ENCODE assay signal across 11 cellular contexts in genomic region chr22:46063861-46064235, GRCh38.
DNase-seq lines count a peak whose midpoint lies in the region; ATAC-seq and TF ChIP-seq lines count a peak whose summit lies in the region.
"Had no signal": no experiment of that assay in that cellular context is flagged by ENCODE, and none has a peak within 500 bp of the region (broad histone marks: within the 10 kb centered on the region; RNA-seq: fewer than 3 reads in every experiment).

No MANE protein-coding gene starts in this region.

- H3K4me1 ChIP-seq in mucosa of descending colon (ENCODE audit: low read depth), result peaks cover 34% of the 10 kb centered on the region
- no peaks in the 10 kb centered on the region for H3K4me1 ChIP-seq in urinary bladder (ENCODE audit: insufficient read depth)

- WGBS in urinary bladder, result 90% methylated on average over 11 of the region's 11 CpGs

- no peak overlapping the region for H3K27ac Mint-ChIP-seq in chondrocyte (ENCODE audit: unreplicated experiment)
- H3K27ac Mint-ChIP-seq in activated CD8-positive, alpha-beta T cell treated with anti-CD3 and anti-CD28 coated beads for 36 hours, result no peak overlapping the region
- H3K27ac Mint-ChIP-seq: B cell, GM23338 had no signal

- H3K4me3 Mint-ChIP-seq in chondrocyte (ENCODE audit: unreplicated experiment), result no peak overlapping the region
- no peak overlapping the region for H3K4me3 Mint-ChIP-seq in activated CD8-positive, alpha-beta T cell treated with anti-CD3 and anti-CD28 coated beads for 36 hours
- H3K4me3 Mint-ChIP-seq: B cell, GM23338 had no signal

- no peak for TF ChIP-seq CTCF in chondrocyte (IDR thresholded peaks at IDR 0.05)
- no peak for TF ChIP-seq CTCF in mucosa of descending colon (IDR thresholded peaks at IDR 0.05)
- TF ChIP-seq CTCF in foreskin fibroblast (IDR thresholded peaks at IDR 0.05; ENCODE audit: low read depth, low read length), result no peak
- no peak for TF ChIP-seq CTCF in activated CD8-positive, alpha-beta T cell treated with anti-CD3 and anti-CD28 coated beads for 36 hours (IDR thresholded peaks at IDR 0.05)

- H3K36me3 Mint-ChIP-seq in chondrocyte (ENCODE audit: low read depth), result no peaks in the 10 kb centered on the region
- H3K36me3 Mint-ChIP-seq in activated CD8-positive, alpha-beta T cell treated with anti-CD3 and anti-CD28 coated beads for 36 hours (ENCODE audit: low read depth), result peaks cover 4% of the 10 kb centered on the region

- peak; percentile 30 for DNase-seq in activated effector memory CD4-positive, alpha-beta T cell treated with anti-CD3 and anti-CD28 coated beads, Interleukin-2, amount 50 U/mL, for 16 hours
- no peak for DNase-seq in activated effector memory CD4-positive, alpha-beta T cell treated with Interleukin-2 at 50 U/mL for 16 hours
- DNase-seq in chondrocyte (ENCODE audit: low spot score) (peak; percentile 61), mucosa of descending colon (peak in 2 of 3 donors; percentile 24 to 44), foreskin fibroblast (no peak), foreskin melanocyte (no peak)
- no peak for DNase-seq in activated CD8-positive, alpha-beta T cell treated with anti-CD3 and anti-CD28 coated beads for 36 hours
- DNase-seq: cerebellar nuclear complex had no signal

- POLR2A ChIA-PET in activated CD8-positive, alpha-beta T cell treated with anti-CD3 and anti-CD28 coated beads for 36 hours (lab: Charles Lee), result no interaction called here

- H3K27me3 Mint-ChIP-seq in chondrocyte (ENCODE audit: low read depth), result peaks cover 3% of the 10 kb centered on the region
- H3K27me3 Mint-ChIP-seq in activated CD8-positive, alpha-beta T cell treated with anti-CD3 and anti-CD28 coated beads for 36 hours, result peaks cover 9% of the 10 kb centered on the region

- peak overlapping the region; percentile 28 for H3K27ac ChIP-seq in urinary bladder (ENCODE audit: low read depth)

- H3K9me3 ChIP-seq in mucosa of descending colon, result no peaks in the 10 kb centered on the region

- H3K36me3 ChIP-seq in mucosa of descending colon (ENCODE audit: low read depth), result no peaks in the 10 kb centered on the region
- H3K36me3 ChIP-seq in urinary bladder (ENCODE audit: insufficient read depth), result no peaks in the 10 kb centered on the region

- peaks cover 4% of the 10 kb centered on the region for H3K4me1 Mint-ChIP-seq in chondrocyte (ENCODE audit: low read depth)
- peaks cover 14% of the 10 kb centered on the region for H3K4me1 Mint-ChIP-seq in activated CD8-positive, alpha-beta T cell treated with anti-CD3 and anti-CD28 coated beads for 36 hours (ENCODE audit: low read depth)

- H3K4me3 ChIP-seq in mucosa of descending colon, result no peak overlapping the region
- no peak overlapping the region for H3K4me3 ChIP-seq in urinary bladder (ENCODE audit: low read depth, low read length)
- H3K4me3 ChIP-seq in foreskin fibroblast (ENCODE audit: low read depth in 1 of 2, low read length in 2 of 2), result no peak overlapping the region
- H3K4me3 ChIP-seq: GM23338 had no signal

- intact Hi-C loops in mucosa of descending colon (cut with DNase I, micrococcal nuclease), result no loop called here
- intact Hi-C loops in activated CD8-positive, alpha-beta T cell treated with anti-CD3 and anti-CD28 coated beads for 36 hours (cut with micrococcal nuclease), result no loop called here

- no peaks in the 10 kb centered on the region for H3K9me3 Mint-ChIP-seq in chondrocyte (ENCODE audit: low read depth)
- no peaks in the 10 kb centered on the region for H3K9me3 Mint-ChIP-seq in activated CD8-positive, alpha-beta T cell treated with anti-CD3 and anti-CD28 coated beads for 36 hours
- H3K9me3 Mint-ChIP-seq: GM23338 had no signal

- peak; percentile 42 for ATAC-seq in mucosa of descending colon
- ATAC-seq in activated CD8-positive, alpha-beta T cell treated with anti-CD3 and anti-CD28 coated beads for 36 hours, result no peak
- ATAC-seq: GM23338 had no signal

- CTCF ChIA-PET in activated CD8-positive, alpha-beta T cell treated with anti-CD3 and anti-CD28 coated beads for 36 hours (lab: Charles Lee), result interaction anchor here (0.7 kb wide), 1 partner anchor 27 kb away, joined by 3 read pairs; no protein-coding TSS in a partner anchor

Comparison
In these comparisons a context has a peak if more than half of its experiments do, and no peak if none do; other contexts are left out.
1. DNase-seq: peak in activated effector memory CD4-positive, alpha-beta T cell treated with anti-CD3 and anti-CD28 coated beads, Interleukin-2, amount 50 U/mL, for 16 hours (single experiment), chondrocyte (single experiment) and mucosa of descending colon (2 of 3); none in activated effector memory CD4-positive, alpha-beta T cell treated with Interleukin-2 at 50 U/mL for 16 hours (single experiment), foreskin fibroblast (0 of 2), activated CD8-positive, alpha-beta T cell treated with anti-CD3 and anti-CD28 coated beads for 36 hours (single experiment) and foreskin melanocyte (single experiment).